Comparison of ENCODE assay signal across 22 cellular contexts in genomic region chr5:27450607-27451006, GRCh38.
DNase-seq lines count a peak whose midpoint lies in the region; ATAC-seq, FAIRE-seq and TF ChIP-seq lines count a peak whose summit lies in the region.
"Had no signal": no experiment of that assay in that cellular context is flagged by ENCODE, and none has a peak within 500 bp of the region (broad histone marks: within the 10 kb centered on the region; RNA-seq: fewer than 3 reads in every experiment).

No MANE protein-coding gene starts in this region.

- H3K27ac ChIP-seq in mammary epithelial cell (ENCODE audit: insufficient read depth, low read depth, low read length) (no peak overlapping the region), breast epithelium (no peak overlapping the region), GM12878 (ENCODE audit: control insufficient read depth, insufficient read depth) (no peak overlapping the region)
- H3K27ac ChIP-seq: cardiac muscle cell had no signal

- CTCF ChIA-PET in mammary epithelial cell (lab: Charles Lee; ENCODE audit: low non-redundant PET): no interaction called here
- CTCF ChIA-PET in GM12878 (lab: Yijun Ruan, JAX): no interaction called here
- CTCF ChIA-PET in activated CD4-positive, alpha-beta T cell treated with anti-CD3 and anti-CD28 coated beads, Interleukin-2, amount 10 ng/mL, durations not matched to agents 7 days and 5 days (lab: Charles Lee): no interaction called here

- H3K9me3 ChIP-seq in mammary epithelial cell (replicated peaks; ENCODE audit: insufficient read depth, low read length) (no peaks in the 10 kb centered on the region), breast epithelium (no peaks in the 10 kb centered on the region), GM12878 (replicated peaks; ENCODE audit: control insufficient read depth, insufficient read depth, low read length) (no peaks in the 10 kb centered on the region)

- H3K27me3 Mint-ChIP-seq in activated CD4-positive, alpha-beta T cell treated with anti-CD3 and anti-CD28 coated beads, Interleukin-2, amount 10 ng/mL, durations not matched to agents 7 days and 5 days: no peaks in the 10 kb centered on the region
- H3K27me3 Mint-ChIP-seq: effector memory CD8-positive, alpha-beta T cell; naive B cell had no signal

- POLR2A ChIA-PET in GM12878 (lab: Charles Lee): no interaction called here
- POLR2A ChIA-PET in activated CD4-positive, alpha-beta T cell treated with anti-CD3 and anti-CD28 coated beads, Interleukin-2, amount 10 ng/mL, durations not matched to agents 7 days and 5 days (lab: Charles Lee): no interaction called here

- H3K4me3 Mint-ChIP-seq in activated CD4-positive, alpha-beta T cell treated with anti-CD3 and anti-CD28 coated beads, Interleukin-2, amount 10 ng/mL, durations not matched to agents 7 days and 5 days: no peak overlapping the region
- H3K4me3 Mint-ChIP-seq: CD8-positive, alpha-beta T cell; effector memory CD8-positive, alpha-beta T cell; naive B cell; T-helper 2 cell treated with Interferon-gamma antibody and Interleukin-4, amounts not matched to agents 5 μg/mL and 100 μg/mL, for 36 hours had no signal

- TF ChIP-seq POLR2A in breast epithelium (IDR thresholded peaks at IDR 0.05): no peak
- TF ChIP-seq POLR2A in GM12878 (IDR thresholded peaks at IDR 0.05; ENCODE audit: low read depth, low read length): no peak

- dilution Hi-C loops in mammary epithelial cell (cut with HindIII; ENCODE audit: low sequenced_read_pairs): no loop called here

- FAIRE-seq in GM12878 (lab: Jason Lieb, UNC): no peak
- FAIRE-seq: GM12892 had no signal

- in situ Hi-C loops in mammary epithelial cell (cut with MboI; ENCODE audit: low sequenced_read_pairs in 2 of 2) (no loop called here), GM12878 (cut with MboI) (no loop called here)

- H3K36me3 ChIP-seq in mammary epithelial cell (ENCODE audit: insufficient read depth, low read length) (no peaks in the 10 kb centered on the region), breast epithelium (no peaks in the 10 kb centered on the region), GM12878 (ENCODE audit: control insufficient read depth in 2 of 2, insufficient read depth in 2 of 2, low read length in 1 of 2) (no peaks in the 10 kb centered on the region)
- H3K36me3 ChIP-seq: cardiac muscle cell had no signal

- H3K36me3 Mint-ChIP-seq in activated CD4-positive, alpha-beta T cell treated with anti-CD3 and anti-CD28 coated beads, Interleukin-2, amount 10 ng/mL, durations not matched to agents 7 days and 5 days (ENCODE audit: low read depth): no peaks in the 10 kb centered on the region
- H3K36me3 Mint-ChIP-seq: CD8-positive, alpha-beta T cell; naive B cell had no signal

- H3K4me1 ChIP-seq in mammary epithelial cell (ENCODE audit: insufficient read depth, low read length): no peaks in the 10 kb centered on the region
- no peaks in the 10 kb centered on the region for H3K4me1 ChIP-seq in breast epithelium
- H3K4me1 ChIP-seq in GM12878 (ENCODE audit: control insufficient read depth, insufficient read depth, low read length): no peaks in the 10 kb centered on the region

- 82% methylated on average over 3 of the region's 3 CpGs for WGBS in mammary epithelial cell (ENCODE audit: low coverage, missing lambda C conversion rate)
- 42% methylated on average over 3 of the region's 3 CpGs for WGBS in GM12878 (ENCODE audit: insufficient coverage, insufficient replicate concordance, low lambda C conversion rate, missing lambda C conversion rate)

- no peak for TF ChIP-seq EP300 in GM12878 (IDR thresholded peaks at IDR 0.05; ENCODE audit: borderline replicate concordance in 1 of 2, control insufficient read depth in 1 of 2, low read depth in 2 of 2, low read length in 2 of 2)

- BruUV-seq in mammary epithelial cell (replicated peaks; lab: Mats Ljungman, UMichigan) (no TSS peak), GM12878 (replicated peaks; lab: Mats Ljungman, UMichigan) (no TSS peak)

- ATAC-seq in GM12878: peak; percentile 68
- ATAC-seq in HG03571 (IDR thresholded peaks at IDR 0.05; ENCODE audit: unreplicated experiment): no peak
- ATAC-seq: CD8-positive, alpha-beta T cell; effector memory CD8-positive, alpha-beta T cell; left ventricle myocardium superior had no signal

- SMC1A ChIA-PET in GM12878 (lab: Charles Lee; ENCODE audit: uncharacterized antibody, unreplicated experiment): interaction anchor here (0.9 kb wide), 1 partner anchor 18 kb away, joined by 3 read pairs; no protein-coding TSS in a partner anchor

- H3K9me3 Mint-ChIP-seq in activated CD4-positive, alpha-beta T cell treated with anti-CD3 and anti-CD28 coated beads, Interleukin-2, amount 10 ng/mL, durations not matched to agents 7 days and 5 days: peaks cover 10% of the 10 kb centered on the region

- TF ChIP-seq CTCF in mammary epithelial cell (conservative IDR thresholded peaks at IDR 0.05 in 1 of 2, IDR thresholded peaks at IDR 0.05 in 1 of 2; ENCODE audit: extremely low read depth in 1 of 2, insufficient read depth in 1 of 2, low read depth in 1 of 2, low read length in 2 of 2) (no peak), breast epithelium (IDR thresholded peaks at IDR 0.05) (no peak), GM12878 (IDR thresholded peaks at IDR 0.05 in 2 of 3, conservative IDR thresholded peaks at IDR 0.05 in 1 of 3; ENCODE audit: control insufficient read depth in 2 of 3, extremely low read depth in 1 of 3, insufficient read depth in 1 of 3, low read depth in 3 of 3, low read length in 3 of 3) (no peak)

- H2AFZ ChIP-seq in mammary epithelial cell (ENCODE audit: low read depth, low read length) (no peak overlapping the region), GM12878 (ENCODE audit: control insufficient read depth, low read depth, low read length) (no peak overlapping the region)

- intact Hi-C loops in mammary epithelial cell (cut with micrococcal nuclease) (no loop called here), breast epithelium (cut with DNase I; ENCODE audit: low total_unique reads) (no loop called here), GM12878 (cut with micrococcal nuclease; ENCODE audit: unreplicated experiment) (no loop called here)

- H3K9ac ChIP-seq in mammary epithelial cell (ENCODE audit: insufficient read depth, low read length) (no peak overlapping the region), GM12878 (ENCODE audit: control insufficient read depth, insufficient read depth, low read length) (no peak overlapping the region)

- H4K20me1 ChIP-seq in mammary epithelial cell (ENCODE audit: insufficient read depth, low read length) (no peaks in the 10 kb centered on the region), GM12878 (ENCODE audit: control insufficient read depth, insufficient read depth) (no peaks in the 10 kb centered on the region)

- RAD21 ChIA-PET in GM12878 (lab: Charles Lee; ENCODE audit: unreplicated experiment): no interaction called here

- no peak overlapping the region for H3K4me3 ChIP-seq in mammary epithelial cell (replicated peaks in 1 of 3; ENCODE audit: insufficient read depth in 1 of 3, low read depth in 2 of 3, low read length in 3 of 3)
- no peak overlapping the region for H3K4me3 ChIP-seq in breast epithelium
- H3K4me3 ChIP-seq in GM12878: no peak overlapping the region
- H3K4me3 ChIP-seq: cardiac muscle cell had no signal

- no peak overlapping the region for H3K27ac Mint-ChIP-seq in activated CD4-positive, alpha-beta T cell treated with anti-CD3 and anti-CD28 coated beads, Interleukin-2, amount 10 ng/mL, durations not matched to agents 7 days and 5 days
- H3K27ac Mint-ChIP-seq: CD8-positive, alpha-beta T cell; effector memory CD8-positive, alpha-beta T cell; naive B cell; T-helper 2 cell treated with Interferon-gamma antibody and Interleukin-4, amounts not matched to agents 5 μg/mL and 100 μg/mL, for 36 hours had no signal

- no peaks in the 10 kb centered on the region for H3K27me3 ChIP-seq in mammary epithelial cell (ENCODE audit: insufficient read depth, low read length)
- H3K27me3 ChIP-seq in breast epithelium: no peaks in the 10 kb centered on the region
- no peaks in the 10 kb centered on the region for H3K27me3 ChIP-seq in GM12878 (replicated peaks in 1 of 2; ENCODE audit: control insufficient read depth in 2 of 2, insufficient read depth in 2 of 2, low read length in 1 of 2)
- H3K27me3 ChIP-seq: cardiac muscle cell had no signal

- no peaks in the 10 kb centered on the region for H3K4me1 Mint-ChIP-seq in activated CD4-positive, alpha-beta T cell treated with anti-CD3 and anti-CD28 coated beads, Interleukin-2, amount 10 ng/mL, durations not matched to agents 7 days and 5 days
- H3K4me1 Mint-ChIP-seq: naive B cell had no signal

- DNase-seq in mammary epithelial cell: peak; percentile 21
- no peak for DNase-seq in breast epithelium (ENCODE audit: low spot score in 2 of 2)
- peak; percentile 72 for DNase-seq in NCI-H748 treated with DMSO at 0.1 percent for 48 hours (lab: John Stamatoyannopoulos, UW)
- DNase-seq in GM12878 (ENCODE audit: low read depth, low spot score): no peak
- DNase-seq in activated CD4-positive, alpha-beta T cell treated with anti-CD3 and anti-CD28 coated beads, Interleukin-2, amount 10 ng/mL, durations not matched to agents 7 days and 5 days: no peak
- DNase-seq in hypothalamus (lab: John Stamatoyannopoulos, UW): no peak
- no peak for DNase-seq in Kasumi-1 (lab: John Stamatoyannopoulos, UW)
- DNase-seq: activated naive CD4-positive, alpha-beta T cell treated with anti-CD3 and anti-CD28 coated beads, Interleukin-2, amount 50 U/mL, for 16 hours; activated T-cell treated with anti-CD3 and anti-CD28 coated beads for 4 hours; CD8-positive, alpha-beta T cell; effector memory CD8-positive, alpha-beta T cell; foreskin fibroblast; KG1; left ventricle myocardium superior; naive B cell; NCI-H446 treated with DMSO at 0.1 percent for 48 hours; stimulated activated naive CD4-positive, alpha-beta T cell; trophoblast cell had no signal

- no peak overlapping the region for H3K4me2 ChIP-seq in mammary epithelial cell (ENCODE audit: insufficient read depth, low read depth, low read length)
- no peak overlapping the region for H3K4me2 ChIP-seq in GM12878 (ENCODE audit: control insufficient read depth, insufficient read depth)

- no peak for TF ChIP-seq RAD21 in GM12878 (IDR thresholded peaks at IDR 0.05; ENCODE audit: insufficient read depth, low read depth, low read length)

- H3K79me2 ChIP-seq in mammary epithelial cell (ENCODE audit: insufficient read depth, low read length) (no peaks in the 10 kb centered on the region), GM12878 (ENCODE audit: control insufficient read depth, insufficient read depth, low read length) (no peaks in the 10 kb centered on the region)

TF ChIP-seq in GM12878, 131 proteins besides CTCF, POLR2A, EP300 and RAD21 (continues in another document):
- TF ChIP-seq YY1 (IDR thresholded peaks at IDR 0.05; ENCODE audit: low read depth, low read length) (no peak), NFYA (IDR thresholded peaks at IDR 0.05; ENCODE audit: borderline replicate concordance, low read depth, low read length) (no peak), CBX3 (IDR thresholded peaks at IDR 0.05; ENCODE audit: borderline replicate concordance, low read depth) (no peak), RAD51 (IDR thresholded peaks at IDR 0.05) (no peak), RUNX3 (IDR thresholded peaks at IDR 0.05; ENCODE audit: low read length) (no peak), NBN (IDR thresholded peaks at IDR 0.05) (no peak), IRF4 (IDR thresholded peaks at IDR 0.05; ENCODE audit: low read depth, low read length) (no peak)

Comparison
In these comparisons a context has a peak if more than half of its experiments do, and no peak if none do; other contexts are left out.
1. DNase-seq: peak in mammary epithelial cell (single experiment) and NCI-H748 treated with DMSO at 0.1 percent for 48 hours (single experiment); none in breast epithelium (0 of 2), GM12878 (single experiment), activated CD4-positive, alpha-beta T cell treated with anti-CD3 and anti-CD28 coated beads, Interleukin-2, amount 10 ng/mL, durations not matched to agents 7 days and 5 days (single experiment), hypothalamus (0 of 51) and Kasumi-1 (0 of 2).